In genomic region chr13:111999352-111999751, GRCh38 we compare ENCODE assay signal across 7 cellular contexts.
"Had no signal": no experiment of that assay in that cellular context is flagged by ENCODE, and none has a peak within 500 bp of the region (broad histone marks: within the 10 kb centered on the region; RNA-seq: fewer than 3 reads in every experiment).

No MANE protein-coding gene starts in this region.

- H3K4me1 Mint-ChIP-seq: H9, IgD-negative memory B cell had no signal

- H3K4me3 Mint-ChIP-seq: H9, IgD-negative memory B cell had no signal

- DNase-seq: GOT3, H9, HCEC 1CT, KG1 had no signal

- H3K36me3 Mint-ChIP-seq: IgD-negative memory B cell had no signal

- H3K27me3 Mint-ChIP-seq: IgD-negative memory B cell had no signal

- H3K27ac Mint-ChIP-seq: H9, IgD-negative memory B cell had no signal

- FAIRE-seq: H54, HTR-8/SVneo had no signal
